ENCODE assay signal across 8 cellular contexts in the genomic region with DNA sequence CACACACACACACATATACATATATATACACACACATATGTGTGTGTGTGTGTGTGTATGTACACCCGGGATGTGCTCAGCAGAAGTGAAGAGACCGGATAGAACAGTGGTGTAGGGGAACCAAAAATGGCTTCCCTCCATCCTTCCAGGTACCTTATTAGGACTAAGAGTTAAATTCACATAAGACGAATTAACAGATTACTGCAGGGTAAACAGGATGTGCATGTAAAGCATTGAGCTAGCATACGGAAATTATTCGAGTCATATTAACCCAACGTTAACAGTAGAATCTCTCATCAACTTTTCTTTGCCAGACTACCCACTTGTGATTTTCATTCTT. TPM values are rescaled to one million over a fixed set of nuclear protein-coding genes. Genes with fewer than 3 reads are reported as not detected.
DNase-seq lines count a peak whose midpoint lies in the region; ATAC-seq and TF ChIP-seq lines count a peak whose summit lies in the region.

No MANE protein-coding gene starts in this region.

- ATAC-seq in activated CD8-positive, alpha-beta memory T cell treated with anti-CD3 and anti-CD28 coated beads, Interleukin-2, amount 10 ng/mL, durations not matched to agents 7 days and 5 days, result peak; percentile 8
- ATAC-seq in GM18505 (IDR thresholded peaks at IDR 0.05; ENCODE audit: unreplicated experiment), result no peak

- H3K27ac ChIP-seq in SU-DHL-6 (ENCODE audit: low read depth, low read length) (peak overlapping the region; percentile 86), tibial artery (peak overlapping the region; percentile 81 to 89)

- intact Hi-C loops in tibial artery (cut with DNase I; ENCODE audit: low total_unique reads), result loop anchor here (5.0 kb wide), 1 partner anchor 79 kb away; no protein-coding TSS in a partner anchor

- H4K20me1 ChIP-seq in SU-DHL-6 (ENCODE audit: low read depth, low read length), result no peaks in the 10 kb centered on the region

- H3K9ac ChIP-seq in SU-DHL-6 (ENCODE audit: low read length) (peak overlapping the region; percentile 93), iPS-15b (ENCODE audit: low read depth, low read length) (peak overlapping the region; percentile 80)

- no peak for TF ChIP-seq POLR2A in GM18505 (IDR thresholded peaks at IDR 0.05; ENCODE audit: borderline replicate concordance, extremely low read depth, insufficient read depth, insufficient read length)

- H3K4me3 ChIP-seq in SU-DHL-6 (ENCODE audit: insufficient read depth, low read length, poor library complexity, severe bottlenecking) (peak overlapping the region; percentile 99), iPS-15b (ENCODE audit: low read depth, low read length) (peak overlapping the region; percentile 96), tibial artery (peak overlapping the region; percentile 61 to 89)

- H3K4me1 ChIP-seq in iPS-15b (ENCODE audit: control insufficient read depth, insufficient read depth, low read length) (no peaks in the 10 kb centered on the region), tibial artery (peaks cover 0 to 21% (median 19%) of the 10 kb centered on the region in 4 donors)

- H3K9me3 ChIP-seq in SU-DHL-6 (ENCODE audit: insufficient read depth, low read length) (no peaks in the 10 kb centered on the region), iPS-15b (ENCODE audit: control insufficient read depth, insufficient read depth, low read length) (no peaks in the 10 kb centered on the region), tibial artery (no peaks in the 10 kb centered on the region)

- H3K36me3 ChIP-seq in SU-DHL-6 (ENCODE audit: low read length) (peaks cover 29% of the 10 kb centered on the region), iPS-15b (ENCODE audit: control insufficient read depth, insufficient read depth, low read length) (peaks cover 27% of the 10 kb centered on the region), tibial artery (peaks cover 25 to 29% (median 29%) of the 10 kb centered on the region in 3 donors)

- H2AFZ ChIP-seq in SU-DHL-6 (ENCODE audit: low read depth, low read length, severe bottlenecking), result peak overlapping the region; percentile 49

- no peaks in the 10 kb centered on the region for H3K9me3 Mint-ChIP-seq in activated CD8-positive, alpha-beta memory T cell treated with anti-CD3 and anti-CD28 coated beads, Interleukin-2, amount 10 ng/mL, durations not matched to agents 7 days and 5 days (ENCODE audit: low read depth)

- H3F3A ChIP-seq in SU-DHL-6 (ENCODE audit: insufficient read depth), result no peaks in the 10 kb centered on the region

- H3K36me3 Mint-ChIP-seq in activated CD8-positive, alpha-beta memory T cell treated with anti-CD3 and anti-CD28 coated beads, Interleukin-2, amount 10 ng/mL, durations not matched to agents 7 days and 5 days, result peaks cover 63% of the 10 kb centered on the region

- no peaks in the 10 kb centered on the region for H3K27me3 ChIP-seq in SU-DHL-6 (ENCODE audit: low read length)
- no peaks in the 10 kb centered on the region for H3K27me3 ChIP-seq in iPS-15b (ENCODE audit: control insufficient read depth, insufficient read depth, low read length)
- no peaks in the 10 kb centered on the region for H3K27me3 ChIP-seq in tibial artery

- H3K79me2 ChIP-seq in SU-DHL-6 (ENCODE audit: insufficient read depth, low read length), result peaks cover 67% of the 10 kb centered on the region

- TF ChIP-seq CTCF in SU-DHL-6 (IDR thresholded peaks at IDR 0.05; ENCODE audit: insufficient read depth, low read length, poor library complexity, severe bottlenecking) (no peak), tibial artery (IDR thresholded peaks at IDR 0.05) (no peak)

- H3K9me2 ChIP-seq in SU-DHL-6 (replicated peaks; ENCODE audit: insufficient read depth, low read length), result no peaks in the 10 kb centered on the region

- H3K4me2 ChIP-seq in SU-DHL-6 (ENCODE audit: low read depth, low read length, poor library complexity, severe bottlenecking), result peak overlapping the region; percentile 98

- CTCF ChIA-PET in activated CD8-positive, alpha-beta memory T cell treated with anti-CD3 and anti-CD28 coated beads, Interleukin-2, amount 10 ng/mL, durations not matched to agents 7 days and 5 days (lab: Charles Lee), result interaction anchor here (1.1 to 2.1 kb wide), 4 partner anchors 20 to 71 kb away, joined by 3 to 16 read pairs (median 6); a partner anchor contains a TSS

- H3K4me1 Mint-ChIP-seq in activated CD8-positive, alpha-beta memory T cell treated with anti-CD3 and anti-CD28 coated beads, Interleukin-2, amount 10 ng/mL, durations not matched to agents 7 days and 5 days, result peaks cover 54% of the 10 kb centered on the region

- peak; percentile 44 for DNase-seq in activated CD8-positive, alpha-beta memory T cell treated with anti-CD3 and anti-CD28 coated beads, Interleukin-2, amount 10 ng/mL, durations not matched to agents 7 days and 5 days
- DNase-seq in activated CD8-positive, alpha-beta memory T cell treated with anti-CD3 and anti-CD28 coated beads for 24 hours, result no peak
- DNase-seq in tibial artery, result no peak
- no peak for DNase-seq in C1 segment of cervical spinal cord (lab: John Stamatoyannopoulos, UW)
- DNase-seq in cerebellar cortex (ENCODE audit: low spot score), result no peak

- no peak overlapping the region for H3K4me3 Mint-ChIP-seq in activated CD8-positive, alpha-beta memory T cell treated with anti-CD3 and anti-CD28 coated beads, Interleukin-2, amount 10 ng/mL, durations not matched to agents 7 days and 5 days

- no peaks in the 10 kb centered on the region for H3K27me3 Mint-ChIP-seq in activated CD8-positive, alpha-beta memory T cell treated with anti-CD3 and anti-CD28 coated beads, Interleukin-2, amount 10 ng/mL, durations not matched to agents 7 days and 5 days

- no peak overlapping the region for H3K27ac Mint-ChIP-seq in activated CD8-positive, alpha-beta memory T cell treated with anti-CD3 and anti-CD28 coated beads, Interleukin-2, amount 10 ng/mL, durations not matched to agents 7 days and 5 days

RNA-seq across cellular contexts. Expression of a gene that starts 0.7 kb away (rescaled TPM):
- 10 to 100 TPM; 60.0 to 82.4 TPM for total RNA-seq in activated CD8-positive, alpha-beta memory T cell treated with anti-CD3 and anti-CD28 coated beads, Interleukin-2, amount 10 ng/mL, durations not matched to agents 7 days and 5 days

RNA-seq across cellular contexts. Expression of a gene that starts 1.1 kb away (rescaled TPM):
- total RNA-seq in activated CD8-positive, alpha-beta memory T cell treated with anti-CD3 and anti-CD28 coated beads, Interleukin-2, amount 10 ng/mL, durations not matched to agents 7 days and 5 days, result 100 to 1,000 TPM; 107 to 123 TPM

RNA-seq across cellular contexts. Expression of a gene that starts 19.0 kb away (rescaled TPM):
- 10 to 100 TPM; 10.9 to 21.8 TPM for total RNA-seq in activated CD8-positive, alpha-beta memory T cell treated with anti-CD3 and anti-CD28 coated beads, Interleukin-2, amount 10 ng/mL, durations not matched to agents 7 days and 5 days

RNA-seq across cellular contexts. Expression of a gene that starts 34.3 kb away (rescaled TPM):
- total RNA-seq in activated CD8-positive, alpha-beta memory T cell treated with anti-CD3 and anti-CD28 coated beads, Interleukin-2, amount 10 ng/mL, durations not matched to agents 7 days and 5 days, result 1 to 10 TPM; 2.4 to 3.5 TPM
